In the genomic region with DNA sequence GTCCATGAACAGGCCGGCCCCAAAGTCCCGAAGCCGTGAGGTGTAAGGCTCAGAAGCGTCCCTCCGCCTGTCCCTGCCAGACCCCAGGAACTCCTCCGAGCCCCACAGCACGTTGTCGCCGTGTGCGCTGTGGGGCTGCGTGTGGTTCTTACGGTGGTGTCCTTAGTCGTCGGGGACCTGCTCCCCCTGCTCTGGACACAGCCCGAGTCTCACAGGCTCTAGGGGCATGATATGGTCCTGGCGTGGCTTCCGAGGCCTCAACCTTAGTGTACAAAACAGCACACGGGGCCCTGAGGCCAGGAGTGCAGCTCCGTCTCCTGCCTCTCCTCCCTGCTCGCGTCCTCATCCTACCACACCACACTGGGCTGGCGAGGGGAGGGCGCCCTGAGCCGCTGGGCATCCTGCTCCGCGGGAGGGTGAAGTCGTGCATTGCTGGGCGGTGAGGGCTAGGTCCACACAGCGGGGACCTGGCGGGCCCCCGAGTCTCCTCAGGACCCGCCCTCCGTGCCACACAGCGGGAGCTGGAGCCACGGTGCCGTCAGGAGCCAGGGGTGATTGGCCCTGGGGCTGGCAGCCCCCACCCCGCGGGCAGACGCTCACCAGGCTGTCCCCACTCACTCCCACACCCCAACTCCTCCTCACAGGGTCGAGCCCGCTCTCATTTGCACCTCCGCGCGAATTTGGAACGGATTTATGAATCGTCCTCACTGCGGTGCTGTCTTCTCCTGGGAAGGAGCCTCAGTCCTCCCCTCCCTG, we compare ENCODE assay signal across 8 cellular contexts. TPM values are rescaled to one million over a fixed set of nuclear protein-coding genes. Genes with fewer than 3 reads are reported as not detected.
DNase-seq lines count a peak whose midpoint lies in the region; ATAC-seq and TF ChIP-seq lines count a peak whose summit lies in the region.

No MANE protein-coding gene starts in this region.

- intact Hi-C loops in CD4-positive, alpha-beta memory T cell (cut with micrococcal nuclease), result loop anchor here (1.0 to 10.0 kb wide), 2 partner anchors 9 to 834 kb away; a partner anchor contains a TSS
- intact Hi-C loops in naive thymus-derived CD4-positive, alpha-beta T cell (cut with micrococcal nuclease), result loop anchor here (5.0 kb wide), 4 partner anchors 36 to 1666 kb away; a partner anchor contains a TSS

- H3K36me3 ChIP-seq in CD4-positive, alpha-beta memory T cell (ENCODE audit: insufficient read depth, low read length), result no peaks in the 10 kb centered on the region
- no peaks in the 10 kb centered on the region for H3K36me3 ChIP-seq in naive thymus-derived CD4-positive, alpha-beta T cell (ENCODE audit: control insufficient read depth in 2 of 3, insufficient read depth in 3 of 3, low read length in 3 of 3)

- H3K27me3 ChIP-seq in CD4-positive, alpha-beta memory T cell (ENCODE audit: insufficient read depth, low read length), result peaks cover 10% of the 10 kb centered on the region
- peaks cover 0 to 13% of the 10 kb centered on the region in 2 donors for H3K27me3 ChIP-seq in naive thymus-derived CD4-positive, alpha-beta T cell (ENCODE audit: control insufficient read depth in 2 of 2, insufficient read depth in 2 of 2, low read length in 2 of 2)

- no peak for TF ChIP-seq RAD21 in Ishikawa (IDR thresholded peaks at IDR 0.05; ENCODE audit: low read depth)

- DNase-seq in CD4-positive, alpha-beta memory T cell, result no peak
- DNase-seq in central memory CD8-positive, alpha-beta T cell (ENCODE audit: low spot score in 2 of 2), result no peak
- no peak for DNase-seq in naive thymus-derived CD4-positive, alpha-beta T cell
- DNase-seq in midbrain (lab: John Stamatoyannopoulos, UW) (no peak), GM03348 (ENCODE audit: low spot score) (no peak)

- no peaks in the 10 kb centered on the region for H3K9me3 ChIP-seq in CD4-positive, alpha-beta memory T cell (ENCODE audit: control insufficient read depth in 1 of 2, low read length in 2 of 2)
- no peaks in the 10 kb centered on the region for H3K9me3 ChIP-seq in naive thymus-derived CD4-positive, alpha-beta T cell (ENCODE audit: control insufficient read depth in 2 of 3, low read length in 3 of 3)

- H3K4me1 ChIP-seq in CD4-positive, alpha-beta memory T cell (ENCODE audit: insufficient read depth, low read length), result peaks cover 41% of the 10 kb centered on the region
- peaks cover 10 to 31% of the 10 kb centered on the region in 2 donors for H3K4me1 ChIP-seq in naive thymus-derived CD4-positive, alpha-beta T cell (ENCODE audit: control insufficient read depth in 2 of 2, insufficient read depth in 2 of 2, low read length in 2 of 2)

- no peaks in the 10 kb centered on the region for H3K9me3 Mint-ChIP-seq in CD4-positive, alpha-beta memory T cell
- H3K9me3 Mint-ChIP-seq in central memory CD8-positive, alpha-beta T cell, result no peaks in the 10 kb centered on the region
- H3K9me3 Mint-ChIP-seq in naive thymus-derived CD4-positive, alpha-beta T cell, result no peaks in the 10 kb centered on the region

- CTCF ChIA-PET in CD4-positive, alpha-beta memory T cell (lab: Charles Lee; ENCODE audit: partially characterized antibody), result interaction anchor here (0.6 kb wide), 1 partner anchor 336 kb away, joined by 3 read pairs; no protein-coding TSS in a partner anchor
- CTCF ChIA-PET in naive thymus-derived CD4-positive, alpha-beta T cell (lab: Charles Lee), result interaction anchor here (0.6 to 1.0 kb wide), 2 partner anchors 9 to 41 kb away, joined by 3 to 4 read pairs; no protein-coding TSS in a partner anchor

- H3K27me3 Mint-ChIP-seq in CD4-positive, alpha-beta memory T cell, result peaks cover 0 to 6% of the 10 kb centered on the region in 2 donors
- H3K27me3 Mint-ChIP-seq in central memory CD8-positive, alpha-beta T cell, result peaks cover 39% of the 10 kb centered on the region
- H3K27me3 Mint-ChIP-seq in naive thymus-derived CD4-positive, alpha-beta T cell, result peaks cover 0 to 18% (median 0%) of the 10 kb centered on the region in 5 donors

- H3K27ac Mint-ChIP-seq in CD4-positive, alpha-beta memory T cell, result peak overlapping the region in 2 of 7 donors; percentile 62
- H3K27ac Mint-ChIP-seq in central memory CD8-positive, alpha-beta T cell (ENCODE audit: low read depth), result peak overlapping the region; percentile 65
- peak overlapping the region in 2 of 9 donors; percentile 15 to 23 for H3K27ac Mint-ChIP-seq in naive thymus-derived CD4-positive, alpha-beta T cell

- H3K4me1 Mint-ChIP-seq in CD4-positive, alpha-beta memory T cell, result peaks cover 10 to 27% (median 20%) of the 10 kb centered on the region in 4 donors
- H3K4me1 Mint-ChIP-seq in central memory CD8-positive, alpha-beta T cell, result peaks cover 13% of the 10 kb centered on the region
- H3K4me1 Mint-ChIP-seq in naive thymus-derived CD4-positive, alpha-beta T cell, result peaks cover 9 to 29% (median 20%) of the 10 kb centered on the region in 7 donors

- no peak overlapping the region for H3K27ac ChIP-seq in CD4-positive, alpha-beta memory T cell (ENCODE audit: low read depth, low read length)
- H3K27ac ChIP-seq in naive thymus-derived CD4-positive, alpha-beta T cell (ENCODE audit: low read depth, low read length), result no peak overlapping the region

- peak overlapping the region in 1 of 2 donors; percentile 45 for H3K4me3 ChIP-seq in CD4-positive, alpha-beta memory T cell (ENCODE audit: low read length in 2 of 2)
- H3K4me3 ChIP-seq in naive thymus-derived CD4-positive, alpha-beta T cell (ENCODE audit: low read length), result peak overlapping the region; percentile 52

- TF ChIP-seq EP300 in Ishikawa (IDR thresholded peaks at IDR 0.05; ENCODE audit: borderline replicate concordance), result no peak

- ATAC-seq in central memory CD8-positive, alpha-beta T cell (replicated peaks; ENCODE audit: extremely low read depth, poor library complexity, severe bottlenecking), result no peak
- ATAC-seq in naive thymus-derived CD4-positive, alpha-beta T cell, result no peak
- ATAC-seq in GM18861 (IDR thresholded peaks at IDR 0.05; ENCODE audit: unreplicated experiment) (no peak), GM19324 (IDR thresholded peaks at IDR 0.05; ENCODE audit: low FRiP score, unreplicated experiment) (no peak)

- POLR2A ChIA-PET in CD4-positive, alpha-beta memory T cell (lab: Charles Lee; ENCODE audit: partially characterized antibody), result interaction anchor here (0.6 to 4.2 kb wide), 8 partner anchors 9 to 102 kb away, joined by 3 to 40 read pairs (median 11); a partner anchor contains a TSS
- POLR2A ChIA-PET in naive thymus-derived CD4-positive, alpha-beta T cell (lab: Charles Lee), result interaction anchor here (0.8 to 3.3 kb wide), 6 partner anchors 15 to 70 kb away, joined by 3 to 23 read pairs (median 4); no protein-coding TSS in a partner anchor

- H3K36me3 Mint-ChIP-seq in CD4-positive, alpha-beta memory T cell, result no peaks in the 10 kb centered on the region
- peaks cover 8% of the 10 kb centered on the region for H3K36me3 Mint-ChIP-seq in central memory CD8-positive, alpha-beta T cell (ENCODE audit: insufficient read depth)
- no peaks in the 10 kb centered on the region for H3K36me3 Mint-ChIP-seq in naive thymus-derived CD4-positive, alpha-beta T cell

- peak overlapping the region; percentile 20 to 75 (median 56) for H3K4me3 Mint-ChIP-seq in CD4-positive, alpha-beta memory T cell
- peak overlapping the region; percentile 63 for H3K4me3 Mint-ChIP-seq in central memory CD8-positive, alpha-beta T cell
- H3K4me3 Mint-ChIP-seq in naive thymus-derived CD4-positive, alpha-beta T cell, result peak overlapping the region in 9 of 10 donors; percentile 36 to 76 (median 61)

TF ChIP-seq in Ishikawa, 13 proteins besides CTCF, POLR2A, EP300 and RAD21:
- no peak for TF ChIP-seq TAF1 (IDR thresholded peaks at IDR 0.05; ENCODE audit: low read depth)
- TF ChIP-seq, protein P1, sequence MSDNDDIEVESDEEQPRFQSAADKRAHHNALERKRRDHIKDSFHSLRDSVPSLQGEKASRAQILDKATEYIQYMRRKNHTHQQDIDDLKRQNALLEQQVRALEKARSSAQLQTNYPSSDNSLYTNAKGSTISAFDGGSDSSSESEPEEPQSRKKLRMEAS (IDR thresholded peaks at IDR 0.05), result 0 out of 2 replicates have a peak, but pooled peaks have one; percentile 17

RNA-seq across cellular contexts. Expression of a gene that starts 1.1 kb away (rescaled TPM):
- 10 to 100 TPM; 16.0 to 16.3 TPM for total RNA-seq in CD4-positive, alpha-beta memory T cell
- 1 to 10 TPM; 2.1 to 3.5 TPM for polyA plus RNA-seq in CD4-positive, alpha-beta memory T cell
- 10 to 100 TPM; 12.9 to 28.1 (median 18.1) TPM for total RNA-seq in naive thymus-derived CD4-positive, alpha-beta T cell
- 1 to 10 TPM; 2.4 to 2.6 TPM for polyA plus RNA-seq in naive thymus-derived CD4-positive, alpha-beta T cell

RNA-seq across cellular contexts. Expression of a gene that starts 8.4 kb away (rescaled TPM):
- total RNA-seq in CD4-positive, alpha-beta memory T cell, result 1 to 10 TPM in 1 of 2 experiments, under 1 TPM in 1; 0.64 to 1.1 TPM
- 1 to 10 TPM in 1 of 2 donors, under 1 TPM in 1; 0.54 to 3.1 TPM for polyA plus RNA-seq in CD4-positive, alpha-beta memory T cell
- total RNA-seq in naive thymus-derived CD4-positive, alpha-beta T cell, result 10 to 100 TPM in 1 of 5 experiments, 1 to 10 TPM in 4; 1.8 to 31.1 (median 2.3) TPM
- polyA plus RNA-seq in naive thymus-derived CD4-positive, alpha-beta T cell, result 1 to 10 TPM; 4.2 to 4.5 TPM

RNA-seq across cellular contexts. Expression of a gene that starts 10.7 kb away (rescaled TPM):
- total RNA-seq in CD4-positive, alpha-beta memory T cell, result 10 to 100 TPM; 87.8 to 91.9 TPM
- 10 to 100 TPM; 31.5 to 45.0 TPM for polyA plus RNA-seq in CD4-positive, alpha-beta memory T cell
- 10 to 100 TPM; 56.0 to 81.4 (median 69.7) TPM for total RNA-seq in naive thymus-derived CD4-positive, alpha-beta T cell
- 10 to 100 TPM; 21.6 to 38.7 TPM for polyA plus RNA-seq in naive thymus-derived CD4-positive, alpha-beta T cell

RNA-seq across cellular contexts. Expression of a gene that starts 17.5 kb away (rescaled TPM):
- total RNA-seq in CD4-positive, alpha-beta memory T cell, result 10 to 100 TPM; 43.5 to 48.3 TPM
- polyA plus RNA-seq in CD4-positive, alpha-beta memory T cell, result 10 to 100 TPM; 27.8 to 30.3 TPM
- total RNA-seq in naive thymus-derived CD4-positive, alpha-beta T cell, result 10 to 100 TPM; 17.5 to 43.6 (median 35.2) TPM
- 10 to 100 TPM; 22.4 to 27.0 TPM for polyA plus RNA-seq in naive thymus-derived CD4-positive, alpha-beta T cell

RNA-seq across cellular contexts. Expression of a gene that starts 18.4 kb away (rescaled TPM):
- not detected for total RNA-seq in CD4-positive, alpha-beta memory T cell
- polyA plus RNA-seq in CD4-positive, alpha-beta memory T cell, result not detected
- not detected for total RNA-seq in naive thymus-derived CD4-positive, alpha-beta T cell
- polyA plus RNA-seq in naive thymus-derived CD4-positive, alpha-beta T cell, result not detected
